Comparison of ENCODE assay signal across 15 cellular contexts in genomic region chr15:43527016-43527801, GRCh38.
"Had no signal": no experiment of that assay in that cellular context is flagged by ENCODE, and none has a peak within 500 bp of the region (broad histone marks: within the 10 kb centered on the region; RNA-seq: fewer than 3 reads in every experiment).

No MANE protein-coding gene starts in this region.

- H3K4me3 ChIP-seq: hepatocyte, ovary, right atrium auricular region, skin epidermis, stomach had no signal

- H3K9me3 ChIP-seq: right atrium auricular region, stomach had no signal

- DNase-seq: dermis blood vessel endothelial cell; effector CD4-positive, alpha-beta T cell; foreskin melanocyte; left colon; mesendoderm; naive thymus-derived CD4-positive, alpha-beta T cell; nephron progenitor cell; ovary; stimulated activated CD4-positive, alpha-beta T cell treated with anti-CD3 and anti-CD28 coated beads, Interleukin-2, amount 100 ng/mL, for 24 hours; stimulated activated CD4-positive, alpha-beta T cell treated with anti-CD3 and anti-CD28 coated beads, Interleukin-4, amount 100 ng/mL, for 4 hours; stimulated activated naive CD4-positive, alpha-beta T cell; stomach had no signal

- H3K36me3 ChIP-seq: ovary had no signal

- ATAC-seq: left colon; naive thymus-derived CD4-positive, alpha-beta T cell had no signal

- H3K27me3 ChIP-seq: hepatocyte, ovary, right atrium auricular region, stomach had no signal

- H3K4me1 ChIP-seq: stomach had no signal

- H3K27ac ChIP-seq: hepatocyte, ovary, right atrium auricular region, skin epidermis, stomach had no signal
